In the genomic region with DNA sequence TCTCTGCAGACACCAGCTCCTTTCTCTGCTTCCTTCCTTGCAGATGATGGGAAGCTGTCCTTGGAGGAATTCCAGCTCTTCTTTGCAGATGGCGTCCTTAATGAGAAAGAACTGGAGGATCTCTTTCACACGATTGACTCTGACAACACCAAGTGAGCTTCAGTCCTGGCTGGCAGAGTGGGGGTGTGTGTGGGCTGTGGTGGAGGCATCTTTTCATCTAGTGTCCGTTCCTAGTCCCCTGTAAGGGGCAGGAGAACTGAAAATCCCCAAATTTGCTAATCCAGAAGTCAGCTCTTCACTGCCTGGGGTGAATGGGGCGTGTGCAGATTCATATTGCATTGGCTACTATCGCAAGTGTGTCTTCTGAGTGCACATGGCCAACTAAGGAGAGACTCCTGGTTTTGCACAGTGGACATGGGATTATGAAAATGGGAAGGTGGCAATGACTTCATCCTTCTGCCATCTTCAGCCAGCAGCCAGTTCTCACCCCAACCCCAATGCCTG, we compare ENCODE assay signal across 27 cellular contexts. TPM values are rescaled to one million over a fixed set of nuclear protein-coding genes. Genes with fewer than 3 reads are reported as not detected.
A peak's percentile ranks its signal among the peaks of the same experiment; 100 is the strongest.
DNase-seq lines count a peak whose midpoint lies in the region; ATAC-seq and TF ChIP-seq lines count a peak whose summit lies in the region.
"Had no signal": no experiment of that assay in that cellular context is flagged by ENCODE, and none has a peak within 500 bp of the region (broad histone marks: within the 10 kb centered on the region; RNA-seq: fewer than 3 reads in every experiment).

No MANE protein-coding gene starts in this region.

- POLR2A ChIA-PET in HEK293 (lab: Yijun Ruan, JAX): no interaction called here
- POLR2A ChIA-PET in HEK293T (lab: Yijun Ruan, JAX): interaction anchor here (0.9 kb wide), 1 partner anchor 14 kb away, joined by 3 read pairs; no protein-coding TSS in a partner anchor

- no peaks in the 10 kb centered on the region for H3K79me2 ChIP-seq in neural progenitor cell (ENCODE audit: low read depth)

- ATAC-seq in left ventricle myocardium superior (no peak), GM19452 (IDR thresholded peaks at IDR 0.05; ENCODE audit: unreplicated experiment) (no peak)
- ATAC-seq: GM12878 had no signal

- no peak overlapping the region for H2AFZ ChIP-seq in neural progenitor cell (replicated peaks)

- H3K27me3 Mint-ChIP-seq in neural progenitor cell (ENCODE audit: insufficient read depth, low read depth): peaks cover 11% of the 10 kb centered on the region
- H3K27me3 Mint-ChIP-seq: CD4-positive, alpha-beta memory T cell had no signal

- peaks cover 10% of the 10 kb centered on the region for H3F3A ChIP-seq in neural progenitor cell (ENCODE audit: low read depth)

- DNase-seq in left ventricle myocardium superior (peak; percentile 2), right atrium auricular region (ENCODE audit: low spot score) (no peak), neural progenitor cell (ENCODE audit: low spot score) (no peak), activated gamma-delta T cell treated with Interleukin-2 at 50 U/mL for 16 hours (no peak), HEK293T (ENCODE audit: extremely low spot score) (no peak)
- DNase-seq: 8988T; ACHN; BE2C; C1 segment of cervical spinal cord; CD4-positive, alpha-beta memory T cell; CD4-positive, CD25-positive, alpha-beta regulatory T cell; COR-L47; DMS 273 treated with DMSO at 0.1 percent for 48 hours; DMS153; DMS53; DMS79; DND-41; EL; GDM1 had no signal

- H3K9me3 ChIP-seq in right atrium auricular region (peaks cover 0 to 9% of the 10 kb centered on the region in 2 donors), HEK293 (ENCODE audit: control insufficient read depth, insufficient read depth, low read depth, low read length) (no peaks in the 10 kb centered on the region), iPS-18c (ENCODE audit: control insufficient read depth, insufficient read depth, low read length) (peaks cover 5% of the 10 kb centered on the region), neural progenitor cell (ENCODE audit: low read depth) (no peaks in the 10 kb centered on the region)
- H3K9me3 ChIP-seq: BE2C had no signal

- peak overlapping the region; percentile 93 for H3K27ac Mint-ChIP-seq in neural progenitor cell
- H3K27ac Mint-ChIP-seq: CD14-positive monocyte; CD4-positive, alpha-beta memory T cell; CD4-positive, CD25-positive, alpha-beta regulatory T cell; CD8-positive, alpha-beta memory T cell had no signal

- peaks cover 43% of the 10 kb centered on the region for H3K36me3 Mint-ChIP-seq in neural progenitor cell
- H3K36me3 Mint-ChIP-seq: CD14-positive monocyte; CD4-positive, alpha-beta memory T cell; CD4-positive, CD25-positive, alpha-beta regulatory T cell had no signal

- H4K20me1 ChIP-seq in neural progenitor cell (ENCODE audit: low read depth): peaks cover 7% of the 10 kb centered on the region
- H4K20me1 ChIP-seq: BLaER1 had no signal

- TF ChIP-seq CTCF in right atrium auricular region (IDR thresholded peaks at IDR 0.05) (no peak), HEK293 (tag by site-specific recombination; IDR thresholded peaks at IDR 0.05) (no peak), neural progenitor cell (IDR thresholded peaks at IDR 0.05) (no peak)

- H3K27me3 ChIP-seq in right atrium auricular region (no peaks in the 10 kb centered on the region), neural progenitor cell (no peaks in the 10 kb centered on the region)
- H3K27me3 ChIP-seq: BLaER1 had no signal

- peaks cover 0 to 4% of the 10 kb centered on the region in 2 donors for H3K4me1 ChIP-seq in right atrium auricular region
- H3K4me1 ChIP-seq in HEK293 (ENCODE audit: control insufficient read depth, insufficient read depth, low read length): no peaks in the 10 kb centered on the region; the same call in 1 of the 2 replicates
- peaks cover 4% of the 10 kb centered on the region for H3K4me1 ChIP-seq in neural progenitor cell
- H3K4me1 ChIP-seq: BE2C had no signal

- intact Hi-C loops in left ventricle myocardium superior (cut with micrococcal nuclease): no loop called here

- no peak overlapping the region for H3K27ac ChIP-seq in right atrium auricular region
- H3K27ac ChIP-seq in HEK293 (ENCODE audit: extremely low read depth, low read depth, low read length): no peak overlapping the region
- H3K27ac ChIP-seq in neural progenitor cell: no peak overlapping the region
- H3K27ac ChIP-seq: BLaER1 had no signal

- H3K4me1 Mint-ChIP-seq in neural progenitor cell: peaks cover 39% of the 10 kb centered on the region
- H3K4me1 Mint-ChIP-seq: CD14-positive monocyte; CD4-positive, alpha-beta memory T cell; CD4-positive, CD25-positive, alpha-beta regulatory T cell; CD8-positive, alpha-beta memory T cell had no signal

- H3K4me3 ChIP-seq in right atrium auricular region: no peak overlapping the region
- H3K4me3 ChIP-seq in HEK293 (ENCODE audit: low read depth, low read length): no peak overlapping the region
- peak overlapping the region; percentile 9; the same call in 1 of the 2 replicates for H3K4me3 ChIP-seq in iPS-18c (ENCODE audit: insufficient read depth, low read depth, low read length)
- no peak overlapping the region for H3K4me3 ChIP-seq in neural progenitor cell
- H3K4me3 ChIP-seq: BLaER1, GM12878 had no signal

- no peak overlapping the region for H3K9ac ChIP-seq in neural progenitor cell
- H3K9ac ChIP-seq: BLaER1 had no signal

- H3K4me2 ChIP-seq in neural progenitor cell: no peak overlapping the region
- H3K4me2 ChIP-seq: BLaER1 had no signal

- peak overlapping the region; percentile 64 for H3K4me3 Mint-ChIP-seq in neural progenitor cell
- H3K4me3 Mint-ChIP-seq: CD14-positive monocyte; CD4-positive, alpha-beta memory T cell; CD4-positive, CD25-positive, alpha-beta regulatory T cell; CD8-positive, alpha-beta memory T cell had no signal

- peaks cover 30% of the 10 kb centered on the region for H3K9me3 Mint-ChIP-seq in neural progenitor cell

- H3K36me3 ChIP-seq in right atrium auricular region (no peaks in the 10 kb centered on the region), HEK293 (ENCODE audit: control insufficient read depth in 2 of 2, insufficient read depth in 1 of 2, low read length in 2 of 2) (no peaks in the 10 kb centered on the region), neural progenitor cell (no peaks in the 10 kb centered on the region)
- H3K36me3 ChIP-seq: BE2C, BLaER1 had no signal

- CTCF ChIA-PET in HEK293 (lab: Yijun Ruan, JAX) (interaction anchor here (1.2 to 2.3 kb wide), 2 partner anchors 85 to 87 kb away, joined by 4 to 8 read pairs; no protein-coding TSS in a partner anchor), HEK293T (lab: Yijun Ruan, JAX) (no interaction called here)

TF ChIP-seq in HEK293, 187 proteins besides CTCF, POLR2A, EP300 and RAD21 (continues in another document):
- no peak for TF ChIP-seq ZNF311 (tag by site-specific recombination; IDR thresholded peaks at IDR 0.05; ENCODE audit: borderline replicate concordance)
- TF ChIP-seq TRIM28 (IDR thresholded peaks at IDR 0.05; ENCODE audit: borderline replicate concordance, low read length): peak; percentile 90; the same call in 1 of the 2 replicates
- no peak for TF ChIP-seq GLI4 (tag by site-specific recombination; IDR thresholded peaks at IDR 0.05)
- TF ChIP-seq, protein P1, sequence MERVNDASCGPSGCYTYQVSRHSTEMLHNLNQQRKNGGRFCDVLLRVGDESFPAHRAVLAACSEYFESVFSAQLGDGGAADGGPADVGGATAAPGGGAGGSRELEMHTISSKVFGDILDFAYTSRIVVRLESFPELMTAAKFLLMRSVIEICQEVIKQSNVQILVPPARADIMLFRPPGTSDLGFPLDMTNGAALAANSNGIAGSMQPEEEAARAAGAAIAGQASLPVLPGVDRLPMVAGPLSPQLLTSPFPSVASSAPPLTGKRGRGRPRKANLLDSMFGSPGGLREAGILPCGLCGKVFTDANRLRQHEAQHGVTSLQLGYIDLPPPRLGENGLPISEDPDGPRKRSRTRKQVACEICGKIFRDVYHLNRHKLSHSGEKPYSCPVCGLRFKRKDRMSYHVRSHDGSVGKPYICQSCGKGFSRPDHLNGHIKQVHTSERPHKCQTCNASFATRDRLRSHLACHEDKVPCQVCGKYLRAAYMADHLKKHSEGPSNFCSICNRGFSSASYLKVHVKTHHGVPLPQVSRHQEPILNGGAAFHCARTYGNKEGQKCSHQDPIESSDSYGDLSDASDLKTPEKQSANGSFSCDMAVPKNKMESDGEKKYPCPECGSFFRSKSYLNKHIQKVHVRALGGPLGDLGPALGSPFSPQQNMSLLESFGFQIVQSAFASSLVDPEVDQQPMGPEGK (tag by site-specific recombination; IDR thresholded peaks at IDR 0.05): no peak
- TF ChIP-seq GFI1B (tag by site-specific recombination; IDR thresholded peaks at IDR 0.05): no peak
- no peak for TF ChIP-seq KLF9 (tag by site-specific recombination; IDR thresholded peaks at IDR 0.05; ENCODE audit: low read depth)

TF ChIP-seq in HEK293T, 16 proteins besides CTCF, POLR2A, EP300 and RAD21 (continues in another document):
- TF ChIP-seq NFRKB (IDR thresholded peaks at IDR 0.05): no peak
- no peak for TF ChIP-seq L3MBTL2 (conservative IDR thresholded peaks at IDR 0.05)
- TF ChIP-seq BHLHE40 (IDR thresholded peaks at IDR 0.05; ENCODE audit: borderline replicate concordance): no peak
- no peak for TF ChIP-seq ELF4 (IDR thresholded peaks at IDR 0.05)
- TF ChIP-seq ZNF384 (IDR thresholded peaks at IDR 0.05): no peak
- TF ChIP-seq FOXA1 (IDR thresholded peaks at IDR 0.05): no peak
- no peak for TF ChIP-seq SP1 (IDR thresholded peaks at IDR 0.05)
- no peak for TF ChIP-seq HDGF (IDR thresholded peaks at IDR 0.05; ENCODE audit: borderline replicate concordance)
- no peak for TF ChIP-seq FOXK2 (IDR thresholded peaks at IDR 0.05)
- TF ChIP-seq ARNT (IDR thresholded peaks at IDR 0.05): no peak
- no peak for TF ChIP-seq CTBP1 (IDR thresholded peaks at IDR 0.05; ENCODE audit: borderline replicate concordance)
- TF ChIP-seq SUZ12 (IDR thresholded peaks at IDR 0.05): no peak
- TF ChIP-seq LEF1 (IDR thresholded peaks at IDR 0.05; ENCODE audit: borderline replicate concordance): no peak
- no peak for TF ChIP-seq FOXM1 (IDR thresholded peaks at IDR 0.05; ENCODE audit: borderline replicate concordance)
- TF ChIP-seq TARDBP (IDR thresholded peaks at IDR 0.05): no peak

RNA-seq across cellular contexts. Expression of a gene that starts 10.4 kb away (rescaled TPM):
- total RNA-seq in left ventricle myocardium superior: 0.84 TPM
- total RNA-seq in right atrium auricular region: under 1 TPM in 1 of 2 donors, not detected in 1; 0.71 TPM
- total RNA-seq in neural progenitor cell (ENCODE audit: low replicate concordance): 12.6 and 18.9 TPM in 2 replicates
- total RNA-seq: CD4-positive, alpha-beta memory T cell; CD4-positive, CD25-positive, alpha-beta regulatory T cell; CD8-positive, alpha-beta memory T cell; Daoy; GM12878 had no signal

RNA-seq across cellular contexts. Expression of a gene that starts 25.4 kb away (rescaled TPM):
- total RNA-seq in left ventricle myocardium superior (4.7 TPM), right atrium auricular region (1 to 10 TPM; 6.0 to 6.5 TPM), neural progenitor cell (ENCODE audit: low replicate concordance) (0.77 TPM in 1 of 2 replicates, not detected in the other)
